8 cellular contexts compared by ENCODE assay signal in genomic region chr6:41428995-41429417, GRCh38.
DNase-seq lines count a peak whose midpoint lies in the region; ATAC-seq and TF ChIP-seq lines count a peak whose summit lies in the region.

No MANE protein-coding gene starts in this region.

- H3K27me3 Mint-ChIP-seq in WTC11 (ENCODE audit: low read depth): peaks cover 43% of the 10 kb centered on the region

- in situ Hi-C loops in GM13976 (cut with MboI; ENCODE audit: low sequenced_read_pairs, unreplicated experiment): no loop called here

- H3K4me1 Mint-ChIP-seq in WTC11: peaks cover 32% of the 10 kb centered on the region

- DNase-seq in NCI-H2029 treated with DMSO at 0.1 percent for 48 hours (lab: John Stamatoyannopoulos, UW): peak; percentile 13
- no peak for DNase-seq in NCI-H2029 (lab: John Stamatoyannopoulos, UW)
- no peak for DNase-seq in WTC11 (ENCODE audit: low spot score)
- peak; percentile 82 for DNase-seq in left cardiac atrium
- peak in 2 of 3 experiments; percentile 15 to 25 for DNase-seq in stimulated activated CD4-positive, alpha-beta T cell treated with anti-CD3 and anti-CD28 coated beads, TNF-alpha, amount 100 ng/mL, for 4 hours (ENCODE audit: low read depth in 3 of 3)
- no peak for DNase-seq in NCI-H187 treated with DMSO at 0.1 percent for 48 hours (lab: John Stamatoyannopoulos, UW)
- DNase-seq in GM13976 (ENCODE audit: low spot score): no peak

- peak overlapping the region; percentile 76 for H3K4me3 Mint-ChIP-seq in WTC11

- POLR2A ChIA-PET in WTC11 (lab: Charles Lee): interaction anchor here (0.6 kb wide), 1 partner anchor 1062 kb away, joined by 5 read pairs; no protein-coding TSS in a partner anchor

- H3K36me3 Mint-ChIP-seq in WTC11: no peaks in the 10 kb centered on the region

- intact Hi-C loops in left cardiac atrium (cut with DNase I): loop anchor here in 1 of 2 donors (5.0 to 10.0 kb wide), 2 partner anchors 62 to 256 kb away; no protein-coding TSS in a partner anchor

- CTCF ChIA-PET in WTC11 (lab: Charles Lee): interaction anchor here (0.8 to 10.7 kb wide), 4 partner anchors 15 to 492 kb away, joined by 3 to 108 read pairs (median 4); partner anchors contain the start of genes BYSL and MED20

- no peak for ATAC-seq in WTC11
- ATAC-seq in left cardiac atrium: peak; percentile 20 to 70
- no peak for ATAC-seq in HG03039 (IDR thresholded peaks at IDR 0.05; ENCODE audit: unreplicated experiment)

- H3K27ac Mint-ChIP-seq in WTC11: no peak overlapping the region

- TF ChIP-seq CTCF in WTC11 (IDR thresholded peaks at IDR 0.05) (no peak), GM13976 (IDR thresholded peaks at IDR 0.05; ENCODE audit: borderline replicate concordance, control extremely low read depth, extremely low read depth, insufficient read depth, missing control alignments) (no peak)

- no peaks in the 10 kb centered on the region for H3K9me3 Mint-ChIP-seq in WTC11

TF ChIP-seq in WTC11, 78 proteins besides CTCF, POLR2A, EP300 and RAD21:
- TF ChIP-seq, protein P1, sequence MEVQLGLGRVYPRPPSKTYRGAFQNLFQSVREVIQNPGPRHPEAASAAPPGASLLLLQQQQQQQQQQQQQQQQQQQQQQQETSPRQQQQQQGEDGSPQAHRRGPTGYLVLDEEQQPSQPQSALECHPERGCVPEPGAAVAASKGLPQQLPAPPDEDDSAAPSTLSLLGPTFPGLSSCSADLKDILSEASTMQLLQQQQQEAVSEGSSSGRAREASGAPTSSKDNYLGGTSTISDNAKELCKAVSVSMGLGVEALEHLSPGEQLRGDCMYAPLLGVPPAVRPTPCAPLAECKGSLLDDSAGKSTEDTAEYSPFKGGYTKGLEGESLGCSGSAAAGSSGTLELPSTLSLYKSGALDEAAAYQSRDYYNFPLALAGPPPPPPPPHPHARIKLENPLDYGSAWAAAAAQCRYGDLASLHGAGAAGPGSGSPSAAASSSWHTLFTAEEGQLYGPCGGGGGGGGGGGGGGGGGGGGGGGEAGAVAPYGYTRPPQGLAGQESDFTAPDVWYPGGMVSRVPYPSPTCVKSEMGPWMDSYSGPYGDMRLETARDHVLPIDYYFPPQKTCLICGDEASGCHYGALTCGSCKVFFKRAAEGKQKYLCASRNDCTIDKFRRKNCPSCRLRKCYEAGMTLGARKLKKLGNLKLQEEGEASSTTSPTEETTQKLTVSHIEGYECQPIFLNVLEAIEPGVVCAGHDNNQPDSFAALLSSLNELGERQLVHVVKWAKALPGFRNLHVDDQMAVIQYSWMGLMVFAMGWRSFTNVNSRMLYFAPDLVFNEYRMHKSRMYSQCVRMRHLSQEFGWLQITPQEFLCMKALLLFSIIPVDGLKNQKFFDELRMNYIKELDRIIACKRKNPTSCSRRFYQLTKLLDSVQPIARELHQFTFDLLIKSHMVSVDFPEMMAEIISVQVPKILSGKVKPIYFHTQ (CRISPR knock-in tag; IDR thresholded peaks at IDR 0.05): no peak
- TF ChIP-seq MYBL2 (CRISPR knock-in tag; IDR thresholded peaks at IDR 0.05): no peak
- TF ChIP-seq, protein P2, sequence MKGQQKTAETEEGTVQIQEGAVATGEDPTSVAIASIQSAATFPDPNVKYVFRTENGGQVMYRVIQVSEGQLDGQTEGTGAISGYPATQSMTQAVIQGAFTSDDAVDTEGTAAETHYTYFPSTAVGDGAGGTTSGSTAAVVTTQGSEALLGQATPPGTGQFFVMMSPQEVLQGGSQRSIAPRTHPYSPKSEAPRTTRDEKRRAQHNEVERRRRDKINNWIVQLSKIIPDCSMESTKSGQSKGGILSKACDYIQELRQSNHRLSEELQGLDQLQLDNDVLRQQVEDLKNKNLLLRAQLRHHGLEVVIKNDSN (CRISPR knock-in tag; IDR thresholded peaks at IDR 0.05): no peak
- TF ChIP-seq ATF1 (CRISPR knock-in tag; IDR thresholded peaks at IDR 0.05): no peak
- TF ChIP-seq CREM (CRISPR knock-in tag; IDR thresholded peaks at IDR 0.05): no peak
- TF ChIP-seq OVOL2 (CRISPR knock-in tag; IDR thresholded peaks at IDR 0.05; ENCODE audit: borderline replicate concordance): no peak
- TF ChIP-seq ESRRA (CRISPR knock-in tag; IDR thresholded peaks at IDR 0.05; ENCODE audit: borderline replicate concordance): no peak
- no peak for TF ChIP-seq CBFB (CRISPR knock-in tag; IDR thresholded peaks at IDR 0.05; ENCODE audit: low read depth)
- TF ChIP-seq GTF2I (CRISPR knock-in tag; conservative IDR thresholded peaks at IDR 0.05): no peak
- TF ChIP-seq NFATC4 (CRISPR knock-in tag; IDR thresholded peaks at IDR 0.05): no peak
- TF ChIP-seq ZNF423 (CRISPR knock-in tag; IDR thresholded peaks at IDR 0.05): no peak
- no peak for TF ChIP-seq MXD4 (CRISPR knock-in tag; IDR thresholded peaks at IDR 0.05; ENCODE audit: borderline replicate concordance)
- no peak for TF ChIP-seq KAT7 (CRISPR knock-in tag; IDR thresholded peaks at IDR 0.05; ENCODE audit: borderline replicate concordance)
- TF ChIP-seq, protein P3, sequence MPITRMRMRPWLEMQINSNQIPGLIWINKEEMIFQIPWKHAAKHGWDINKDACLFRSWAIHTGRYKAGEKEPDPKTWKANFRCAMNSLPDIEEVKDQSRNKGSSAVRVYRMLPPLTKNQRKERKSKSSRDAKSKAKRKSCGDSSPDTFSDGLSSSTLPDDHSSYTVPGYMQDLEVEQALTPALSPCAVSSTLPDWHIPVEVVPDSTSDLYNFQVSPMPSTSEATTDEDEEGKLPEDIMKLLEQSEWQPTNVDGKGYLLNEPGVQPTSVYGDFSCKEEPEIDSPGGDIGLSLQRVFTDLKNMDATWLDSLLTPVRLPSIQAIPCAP (CRISPR knock-in tag; IDR thresholded peaks at IDR 0.05): no peak
- TF ChIP-seq, protein P4, sequence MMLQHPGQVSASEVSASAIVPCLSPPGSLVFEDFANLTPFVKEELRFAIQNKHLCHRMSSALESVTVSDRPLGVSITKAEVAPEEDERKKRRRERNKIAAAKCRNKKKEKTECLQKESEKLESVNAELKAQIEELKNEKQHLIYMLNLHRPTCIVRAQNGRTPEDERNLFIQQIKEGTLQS (CRISPR knock-in tag; conservative IDR thresholded peaks at IDR 0.05): no peak

Comparison
In these comparisons a context has a peak if more than half of its experiments do, and no peak if none do; other contexts are left out.
1. DNase-seq: peak in NCI-H2029 treated with DMSO at 0.1 percent for 48 hours (single experiment), left cardiac atrium (single experiment) and stimulated activated CD4-positive, alpha-beta T cell treated with anti-CD3 and anti-CD28 coated beads, TNF-alpha, amount 100 ng/mL, for 4 hours (2 of 3); none in NCI-H2029 (single experiment), WTC11 (single experiment), NCI-H187 treated with DMSO at 0.1 percent for 48 hours (single experiment) and GM13976 (single experiment).
2. ATAC-seq: peak in left cardiac atrium (2 of 2); none in WTC11 (single experiment) and HG03039 (single experiment).